ENCODE assay signal across 16 cellular contexts in the genomic region with DNA sequence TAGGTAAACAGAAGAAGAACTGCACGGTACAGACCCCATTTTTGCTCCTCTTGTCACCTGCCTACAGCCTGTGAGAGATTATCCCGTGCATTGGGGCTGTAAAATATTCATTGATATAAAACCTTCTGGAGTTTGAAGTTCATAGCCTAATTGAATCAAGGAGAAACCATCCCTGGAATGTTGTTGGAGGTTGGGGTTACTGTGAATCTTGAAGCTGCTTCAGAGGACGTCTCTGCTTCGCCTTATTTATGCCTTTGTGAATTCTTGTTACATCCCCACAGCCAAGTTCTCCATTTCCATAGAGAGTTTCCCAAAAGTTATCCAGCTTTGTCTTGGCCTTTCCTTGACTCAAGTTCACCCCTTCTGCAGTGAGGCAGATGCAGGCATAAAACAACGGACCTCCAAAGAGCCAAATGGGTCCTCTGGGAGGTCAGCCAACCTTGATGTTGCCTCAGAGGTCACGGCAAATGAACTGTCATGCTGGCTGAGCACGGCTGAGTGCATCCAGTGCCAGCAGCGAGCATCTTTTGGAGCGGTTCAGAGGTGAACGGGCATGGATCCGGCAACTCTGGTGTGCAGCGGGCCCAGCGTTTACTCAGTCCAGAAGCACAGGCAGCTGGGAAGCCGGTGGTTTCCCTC.
DNase-seq lines count a peak whose midpoint lies in the region; ATAC-seq and TF ChIP-seq lines count a peak whose summit lies in the region.
"Had no signal": no experiment of that assay in that cellular context is flagged by ENCODE, and none has a peak within 500 bp of the region (broad histone marks: within the 10 kb centered on the region; RNA-seq: fewer than 3 reads in every experiment).

No MANE protein-coding gene starts in this region.

- H3K27ac ChIP-seq in ACC112 (ENCODE audit: low read depth, low read length), result peak overlapping the region; percentile 10; the same call in 1 of the 2 replicates
- peak overlapping the region; percentile 42; the same call in 1 of the 2 replicates for H3K27ac ChIP-seq in IMR-90 (ENCODE audit: insufficient read depth, low read length)
- H3K27ac ChIP-seq: stomach had no signal

- CTCF ChIA-PET in IMR-90 (lab: Yijun Ruan, JAX), result no interaction called here

- H3K79me1 ChIP-seq in IMR-90 (ENCODE audit: low read depth in 1 of 2, low read length in 2 of 2), result peaks cover 0 to 10% of the 10 kb centered on the region in 2 experiments; a peak in 2 of 4 replicates

- dilution Hi-C loops in IMR-90 (cut with HindIII; ENCODE audit: low sequenced_read_pairs, unreplicated experiment), result no loop called here

- H3K9ac ChIP-seq in IMR-90 (ENCODE audit: low read depth, low read length), result no peak overlapping the region

- peak overlapping the region; percentile 24 for H2AFZ ChIP-seq in ACC112 (ENCODE audit: low read length, unreplicated experiment)
- peak overlapping the region; percentile 75 for H2AFZ ChIP-seq in IMR-90 (replicated peaks; ENCODE audit: low read length, poor library complexity)

- no peak overlapping the region for H2BK15ac ChIP-seq in IMR-90 (ENCODE audit: low read depth, low read length)

- no peak overlapping the region; the same call in 1 of the 2 replicates for H3K14ac ChIP-seq in IMR-90 (replicated peaks; ENCODE audit: low read depth, low read length)

- H3K4me1 ChIP-seq in ACC112 (ENCODE audit: control insufficient read depth, insufficient read depth, low read length, unreplicated experiment) (peaks cover 39% of the 10 kb centered on the region), IMR-90 (ENCODE audit: control insufficient read depth, insufficient read depth, low read length) (peaks cover 10% of the 10 kb centered on the region)

- intact Hi-C loops in IMR-90 (cut with micrococcal nuclease), result no loop called here
- intact Hi-C loops in posterior vena cava (cut with DNase I), result no loop called here

- no peak for TF ChIP-seq RAD21 in IMR-90 (IDR thresholded peaks at IDR 0.05; ENCODE audit: low read length)

- H4K91ac ChIP-seq in IMR-90 (ENCODE audit: insufficient read depth, low read depth, low read length), result no peak overlapping the region; the same call in 1 of the 2 replicates

- H3K18ac ChIP-seq in IMR-90 (ENCODE audit: low read depth, low read length), result no peak overlapping the region

- H3K36me3 ChIP-seq in ACC112 (ENCODE audit: insufficient read depth, low read length) (no peaks in the 10 kb centered on the region), IMR-90 (ENCODE audit: control insufficient read depth, insufficient read depth, low read length) (no peaks in the 10 kb centered on the region)
- H3K36me3 ChIP-seq: stomach had no signal

- ATAC-seq in IMR-90 (ENCODE audit: low read depth) (peak; percentile 50), HG03571 (IDR thresholded peaks at IDR 0.05; ENCODE audit: unreplicated experiment) (no peak)
- ATAC-seq: A549; activated T-helper 17 cell treated with anti-CD3 and anti-CD28 coated beads, Interleukin-2, amount 50 U/mL, for 72 hours; esophagus mucosa had no signal

- H2BK120ac ChIP-seq in IMR-90 (ENCODE audit: low read depth, low read length), result peak overlapping the region; percentile 37; the same call in 1 of the 2 replicates

- H3K4me3 ChIP-seq in ACC112 (ENCODE audit: low read depth, low read length), result peak overlapping the region; percentile 27; the same call in 1 of the 2 replicates
- no peak overlapping the region for H3K4me3 ChIP-seq in IMR-90 (ENCODE audit: insufficient read depth, low read depth, low read length)
- no peak overlapping the region for H3K4me3 ChIP-seq in foreskin fibroblast (ENCODE audit: low read depth in 1 of 2, low read length in 2 of 2)
- H3K4me3 ChIP-seq: A549, stomach had no signal

- in situ Hi-C loops in IMR-90 (cut with MboI; ENCODE audit: low sequenced_read_pairs), result no loop called here

- H2AK5ac ChIP-seq in IMR-90 (ENCODE audit: low read depth, low read length), result peak overlapping the region; percentile 17; the same call in 1 of the 2 replicates

- H3K4me2 ChIP-seq in IMR-90 (ENCODE audit: low read depth, low read length), result no peak overlapping the region
- H3K4me2 ChIP-seq: A549 had no signal

- no peaks in the 10 kb centered on the region for H3K9me3 ChIP-seq in IMR-90 (ENCODE audit: control insufficient read depth, insufficient read depth, low read length)
- H3K9me3 ChIP-seq: A549, stomach had no signal

- H3K27me3 ChIP-seq in ACC112 (ENCODE audit: insufficient read depth, low read length) (no peaks in the 10 kb centered on the region), IMR-90 (ENCODE audit: control insufficient read depth, insufficient read depth, low read length) (no peaks in the 10 kb centered on the region)
- H3K27me3 ChIP-seq: stomach had no signal

- no peak overlapping the region for H4K5ac ChIP-seq in IMR-90 (ENCODE audit: low read depth, low read length)

- DNase-seq in IMR-90 (peak; percentile 45), foreskin fibroblast (peak; percentile 41 to 72), posterior vena cava (ENCODE audit: low spot score) (peak; percentile 83), GM10266 (ENCODE audit: extremely low spot score) (no peak), T-helper 9 cell (no peak)
- no peak for DNase-seq in NK-92 treated with Interleukin-12 subunit alpha and Interleukin-12 subunit beta, amount 100 ng/mL, for 24 hours (lab: John Stamatoyannopoulos, UW)
- DNase-seq: COR-L47, NCI-H1694 treated with DMSO at 0.1 percent for 48 hours, occipital lobe, OCI-M1, stomach had no signal

- TF ChIP-seq POLR2A in IMR-90 (IDR thresholded peaks at IDR 0.05; ENCODE audit: low read depth, low read length), result no peak

- 0 out of 4 replicates have a peak overlapping the region, but pooled peaks of 1 of the 2 experiments have one; percentile 19 for H4K8ac ChIP-seq in IMR-90 (ENCODE audit: low read depth in 2 of 2, low read length in 2 of 2)

- H2AK9ac ChIP-seq in IMR-90 (replicated peaks; ENCODE audit: low read depth, low read length, poor library complexity), result peak overlapping the region; percentile 22

- peaks cover 2% of the 10 kb centered on the region for H3K79me2 ChIP-seq in ACC112 (ENCODE audit: control insufficient read depth, insufficient read depth, low read length, unreplicated experiment)

- WGBS in IMR-90 (ENCODE audit: extremely low coverage in 2 of 2, insufficient read length in 1 of 2), 2 experiments, result 65% methylated on average over 9 of the region's 14 CpGs; no CpG with 5 or more reads in 1 of the 2 experiments

- POLR2A ChIA-PET in IMR-90 (lab: Charles Lee; ENCODE audit: unreplicated experiment), result no interaction called here

- no peak overlapping the region for H3K23ac ChIP-seq in IMR-90 (ENCODE audit: low read depth, low read length)

- H2BK5ac ChIP-seq in IMR-90 (ENCODE audit: low read depth, low read length, poor library complexity, severe bottlenecking), result peak overlapping the region; percentile 51

- TF ChIP-seq CTCF in IMR-90 (conservative IDR thresholded peaks at IDR 0.05; ENCODE audit: low read depth, low read length), result no peak
- no peak for TF ChIP-seq CTCF in foreskin fibroblast (IDR thresholded peaks at IDR 0.05; ENCODE audit: low read depth, low read length)
- no peak for TF ChIP-seq CTCF in GM10266 (IDR thresholded peaks at IDR 0.05; ENCODE audit: control insufficient read depth, insufficient read depth, low read depth, missing control alignments)

- no TSS peak for BruUV-seq in IMR-90 (replicated peaks; lab: Mats Ljungman, UMichigan)

- no peak overlapping the region for H2BK20ac ChIP-seq in IMR-90 (ENCODE audit: low read depth, low read length)

- H3K4ac ChIP-seq in IMR-90 (ENCODE audit: low read depth, low read length), result peak overlapping the region; percentile 46; the same call in 1 of the 2 replicates

- H3K9me1 ChIP-seq in IMR-90 (ENCODE audit: insufficient read depth, low read length), result peaks cover 20% of the 10 kb centered on the region

- H3K56ac ChIP-seq in IMR-90 (ENCODE audit: extremely low read depth, insufficient read depth, low read length), result no peak overlapping the region

- 0 out of 2 replicates have a peak, but pooled peaks cover 3% of the 10 kb centered on the region for H4K20me1 ChIP-seq in IMR-90 (ENCODE audit: insufficient read depth, low read length)

TF ChIP-seq in IMR-90, 13 proteins besides CTCF, POLR2A, EP300 and RAD21:
- TF ChIP-seq NFE2L2 (IDR thresholded peaks at IDR 0.05; ENCODE audit: low read depth, low read length), result no peak
- TF ChIP-seq FOS (IDR thresholded peaks at IDR 0.05; ENCODE audit: low read depth, low read length), result no peak
- TF ChIP-seq, protein P1, sequence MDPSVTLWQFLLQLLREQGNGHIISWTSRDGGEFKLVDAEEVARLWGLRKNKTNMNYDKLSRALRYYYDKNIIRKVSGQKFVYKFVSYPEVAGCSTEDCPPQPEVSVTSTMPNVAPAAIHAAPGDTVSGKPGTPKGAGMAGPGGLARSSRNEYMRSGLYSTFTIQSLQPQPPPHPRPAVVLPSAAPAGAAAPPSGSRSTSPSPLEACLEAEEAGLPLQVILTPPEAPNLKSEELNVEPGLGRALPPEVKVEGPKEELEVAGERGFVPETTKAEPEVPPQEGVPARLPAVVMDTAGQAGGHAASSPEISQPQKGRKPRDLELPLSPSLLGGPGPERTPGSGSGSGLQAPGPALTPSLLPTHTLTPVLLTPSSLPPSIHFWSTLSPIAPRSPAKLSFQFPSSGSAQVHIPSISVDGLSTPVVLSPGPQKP (IDR thresholded peaks at IDR 0.05; ENCODE audit: borderline replicate concordance, low read depth, low read length), result no peak
- no peak for TF ChIP-seq SMC3 (IDR thresholded peaks at IDR 0.05; ENCODE audit: low read depth, low read length)
- no peak for TF ChIP-seq RFX5 (IDR thresholded peaks at IDR 0.05; ENCODE audit: low read depth, low read length)
- no peak for TF ChIP-seq RCOR1 (IDR thresholded peaks at IDR 0.05; ENCODE audit: insufficient replicate concordance, low read length)
- TF ChIP-seq MAFK (IDR thresholded peaks at IDR 0.05; ENCODE audit: low read depth, low read length), result no peak
- TF ChIP-seq BHLHE40 (IDR thresholded peaks at IDR 0.05; ENCODE audit: low read depth, low read length), result no peak
- no peak for TF ChIP-seq MXI1 (IDR thresholded peaks at IDR 0.05; ENCODE audit: borderline replicate concordance, low read depth, low read length)
- TF ChIP-seq MAZ (IDR thresholded peaks at IDR 0.05; ENCODE audit: borderline replicate concordance, low read depth, low read length), result no peak
- TF ChIP-seq CHD1 (IDR thresholded peaks at IDR 0.05; ENCODE audit: low read depth, low read length), result no peak
- TF ChIP-seq USF2 (IDR thresholded peaks at IDR 0.05; ENCODE audit: low read depth, low read length), result no peak
- TF ChIP-seq CEBPB (IDR thresholded peaks at IDR 0.05; ENCODE audit: low read depth, low read length), result no peak

Comparison
In these comparisons a context has a peak if more than half of its experiments do, and no peak if none do; other contexts are left out.
1. DNase-seq: peak in IMR-90 (single experiment), foreskin fibroblast (2 of 2) and posterior vena cava (single experiment); none in GM10266 (single experiment), NK-92 treated with Interleukin-12 subunit alpha and Interleukin-12 subunit beta, amount 100 ng/mL, for 24 hours (single experiment) and T-helper 9 cell (single experiment).